19 cellular contexts compared by ENCODE assay signal in genomic region chr2:223487447-223487846, GRCh38.
A peak's percentile ranks its signal among the peaks of the same experiment; 100 is the strongest.
DNase-seq lines count a peak whose midpoint lies in the region; ATAC-seq and TF ChIP-seq lines count a peak whose summit lies in the region.
"Had no signal": no experiment of that assay in that cellular context is flagged by ENCODE, and none has a peak within 500 bp of the region (broad histone marks: within the 10 kb centered on the region; RNA-seq: fewer than 3 reads in every experiment).

No MANE protein-coding gene starts in this region.

- no peak overlapping the region for H3K4me3 ChIP-seq in BLaER1 treated with 17β-estradiol and CSF1 and Interleukin-3, amounts not matched to agents 10 nM and 100 nM
- no peak overlapping the region for H3K4me3 ChIP-seq in dorsolateral prefrontal cortex
- H3K4me3 ChIP-seq: SJSA1 had no signal

- peaks cover 18 to 76% (median 61%) of the 10 kb centered on the region in 10 experiments for H3K4me1 ChIP-seq in BLaER1 treated with 17β-estradiol and CSF1 and Interleukin-3, amounts not matched to agents 10 nM and 100 nM

- DNase-seq in RPMI7951 (ENCODE audit: low read depth) (peak; percentile 31), caudate nucleus (lab: John Stamatoyannopoulos, UW) (peak in 5 of 61 donors; percentile 3 to 57 (median 13)), AG08395 (ENCODE audit: low spot score) (no peak), glomerular visceral epithelial cell (ENCODE audit: extremely low spot score) (no peak), dorsolateral prefrontal cortex (no peak)
- DNase-seq: AML-193, EL, GF-D8, NCI-H1105, NCI-H146, NCI-H2029, NCI-H2227 treated with DMSO at 0.1 percent for 48 hours, NCI-H510A treated with DMSO at 0.1 percent for 48 hours, NCI-H774, OCI-M1 had no signal

- H3K4me2 ChIP-seq in BLaER1 treated with 17β-estradiol and CSF1 and Interleukin-3, amounts not matched to agents 10 nM and 100 nM, result peak overlapping the region in 9 of 11 experiments; percentile 48 to 87 (median 69); a peak in 16 of 22 replicates

- intact Hi-C loops in dorsolateral prefrontal cortex (cut with DNase I), result no loop called here

- H3K9me3 ChIP-seq in BLaER1 treated with 17β-estradiol and CSF1 and Interleukin-3, amounts not matched to agents 10 nM and 100 nM (replicated peaks in 1 of 11), result peaks cover 19 to 28% (median 22%) of the 10 kb centered on the region in 11 experiments
- H3K9me3 ChIP-seq: SJSA1 had no signal

- H3K27me3 ChIP-seq in BLaER1 treated with 17β-estradiol and CSF1 and Interleukin-3, amounts not matched to agents 10 nM and 100 nM, result no peaks in the 10 kb centered on the region
- no peaks in the 10 kb centered on the region for H3K27me3 ChIP-seq in dorsolateral prefrontal cortex
- H3K27me3 ChIP-seq: SJSA1 had no signal

- H4K20me1 ChIP-seq in BLaER1 treated with 17β-estradiol and CSF1 and Interleukin-3, amounts not matched to agents 10 nM and 100 nM, result no peaks in the 10 kb centered on the region

- H3K36me3 ChIP-seq in BLaER1 treated with 17β-estradiol and CSF1 and Interleukin-3, amounts not matched to agents 10 nM and 100 nM, result no peaks in the 10 kb centered on the region
- H3K36me3 ChIP-seq: SJSA1 had no signal

- H3K27ac ChIP-seq in BLaER1 treated with 17β-estradiol and CSF1 and Interleukin-3, amounts not matched to agents 10 nM and 100 nM, result peak overlapping the region in 3 of 11 experiments; percentile 12 to 71 (median 55); a peak in 4 of 22 replicates
- H3K27ac ChIP-seq in caudate nucleus (ENCODE audit: low read depth, low read length) (peak overlapping the region; percentile 16), dorsolateral prefrontal cortex (no peak overlapping the region)

- no peak overlapping the region for H3K9ac ChIP-seq in BLaER1 treated with 17β-estradiol and CSF1 and Interleukin-3, amounts not matched to agents 10 nM and 100 nM

- no peak for TF ChIP-seq CTCF in dorsolateral prefrontal cortex (IDR thresholded peaks at IDR 0.05 in 54 of 56, conservative IDR thresholded peaks at IDR 0.05 in 2 of 56; ENCODE audit: low read depth in 1 of 56, partially characterized antibody in 56 of 56)

- no peak for ATAC-seq in HG03565 (IDR thresholded peaks at IDR 0.05; ENCODE audit: unreplicated experiment)
- ATAC-seq: Right ventricle myocardium inferior had no signal
